ENCODE assay signal across 10 cellular contexts in genomic region chr1:202029171-202029665, GRCh38. TPM values are rescaled to one million over a fixed set of nuclear protein-coding genes. Genes with fewer than 3 reads are reported as not detected.
A peak's percentile ranks its signal among the peaks of the same experiment; 100 is the strongest.
DNase-seq lines count a peak whose midpoint lies in the region; ATAC-seq and TF ChIP-seq lines count a peak whose summit lies in the region.
"Had no signal": no experiment of that assay in that cellular context is flagged by ENCODE, and none has a peak within 500 bp of the region (broad histone marks: within the 10 kb centered on the region; RNA-seq: fewer than 3 reads in every experiment).

No MANE protein-coding gene starts in this region.

- no peaks in the 10 kb centered on the region for H3K4me1 ChIP-seq in BE2C
- H3K4me1 ChIP-seq: neural progenitor cell had no signal

- no peaks in the 10 kb centered on the region for H3K36me3 ChIP-seq in BE2C
- H3K36me3 ChIP-seq: neural progenitor cell had no signal

- H3K4me3 ChIP-seq in BE2C (ENCODE audit: low read depth, low read length) = no peak overlapping the region
- H3K4me3 ChIP-seq: neural progenitor cell had no signal

- no peaks in the 10 kb centered on the region for H3K27me3 ChIP-seq in BE2C
- H3K27me3 ChIP-seq: neural progenitor cell had no signal

- DNase-seq in AG08395 (ENCODE audit: low spot score) = peak; percentile 86
- DNase-seq in HS-5 (ENCODE audit: low read depth) = peak; percentile 70
- DNase-seq in SHP77 treated with DMSO at 0.1 percent for 48 hours (lab: John Stamatoyannopoulos, UW) = peak; percentile 22
- peak; percentile 57 for DNase-seq in foreskin melanocyte
- DNase-seq in BE2C = no peak
- no peak for DNase-seq in NK-92 (lab: John Stamatoyannopoulos, UW; ENCODE audit: unreplicated experiment)
- no peak for DNase-seq in NCI-H2171 (lab: John Stamatoyannopoulos, UW)
- DNase-seq: NCI-H1048 had no signal

- no peak for ATAC-seq in GM19467 (IDR thresholded peaks at IDR 0.05; ENCODE audit: unreplicated experiment)

- H3K9me3 ChIP-seq in BE2C = no peaks in the 10 kb centered on the region

- no peak for TF ChIP-seq CTCF in BE2C (IDR thresholded peaks at IDR 0.05; ENCODE audit: low read depth, low read length)

RNA-seq across cellular contexts. Expression of gene ELF3, which starts 18.8 kb away (rescaled TPM):
- polyA plus RNA-seq in BE2C (2012; ENCODE audit: insufficient read depth, insufficient read length, low read depth) = not detected

RNA-seq across cellular contexts. Expression of gene RNPEP, which starts 46.8 kb away (rescaled TPM):
- polyA plus RNA-seq in BE2C (2012; ENCODE audit: insufficient read depth, insufficient read length, low read depth) = 49.1 TPM

Comparison
In these comparisons a context has a peak if more than half of its experiments do, and no peak if none do; other contexts are left out.
1. DNase-seq: peak in AG08395 (single experiment), HS-5 (single experiment), SHP77 treated with DMSO at 0.1 percent for 48 hours (single experiment) and foreskin melanocyte (single experiment); none in BE2C (single experiment), NK-92 (single experiment) and NCI-H2171 (single experiment).